Comparison of ENCODE assay signal across 18 cellular contexts in genomic region chr12:113939867-113940266, GRCh38. TPM values are rescaled to one million over a fixed set of nuclear protein-coding genes. Genes with fewer than 3 reads are reported as not detected.
A peak's percentile ranks its signal among the peaks of the same experiment; 100 is the strongest.
DNase-seq lines count a peak whose midpoint lies in the region; ATAC-seq and TF ChIP-seq lines count a peak whose summit lies in the region.
"Had no signal": no experiment of that assay in that cellular context is flagged by ENCODE, and none has a peak within 500 bp of the region (broad histone marks: within the 10 kb centered on the region; RNA-seq: fewer than 3 reads in every experiment).

No MANE protein-coding gene starts in this region.

- H3K27me3 Mint-ChIP-seq in natural killer cell treated with Interleukin-12 subunit alpha and Interleukin-12 subunit beta and Interleukin-15 and Interleukin-18, amount 100 ng/mL, for 72 hours, result no peaks in the 10 kb centered on the region
- H3K27me3 Mint-ChIP-seq in natural killer cell (ENCODE audit: low read depth in 2 of 2) (no peaks in the 10 kb centered on the region), neural progenitor cell (ENCODE audit: insufficient read depth, low read depth) (peaks cover 9% of the 10 kb centered on the region)
- H3K27me3 Mint-ChIP-seq: CD4-positive, CD25-positive, alpha-beta regulatory T cell; CD8-positive, alpha-beta memory T cell; IgD-negative memory B cell had no signal

- H3K27ac Mint-ChIP-seq in natural killer cell treated with Interleukin-12 subunit alpha and Interleukin-12 subunit beta and Interleukin-15 and Interleukin-18, amount 100 ng/mL, for 72 hours, result no peak overlapping the region
- no peak overlapping the region for H3K27ac Mint-ChIP-seq in natural killer cell
- H3K27ac Mint-ChIP-seq in neural progenitor cell, result no peak overlapping the region
- H3K27ac Mint-ChIP-seq: CD4-positive, CD25-positive, alpha-beta regulatory T cell; IgD-negative memory B cell had no signal

- peak overlapping the region; percentile 6 for H3K27ac ChIP-seq in neural progenitor cell

- DNase-seq in natural killer cell treated with Interleukin-12 subunit alpha and Interleukin-12 subunit beta and Interleukin-15 and Interleukin-18, amount 100 ng/mL, for 72 hours (ENCODE audit: low spot score), result peak; percentile 40
- DNase-seq in natural killer cell, result no peak
- DNase-seq in NT2/D1 (ENCODE audit: low read depth, low spot score), result no peak
- no peak for DNase-seq in neural progenitor cell (ENCODE audit: low spot score)
- DNase-seq in central memory CD4-positive, alpha-beta T cell, result no peak
- DNase-seq: 8988T; C1 segment of cervical spinal cord; CD4-positive, CD25-positive, alpha-beta regulatory T cell; CD8-positive, alpha-beta memory T cell; COR-L47; DMS 273 treated with DMSO at 0.1 percent for 48 hours; DMS53; GOT3; KBM-7 had no signal

- H3K9me3 Mint-ChIP-seq in natural killer cell treated with Interleukin-12 subunit alpha and Interleukin-12 subunit beta and Interleukin-15 and Interleukin-18, amount 100 ng/mL, for 72 hours, result no peaks in the 10 kb centered on the region
- H3K9me3 Mint-ChIP-seq in natural killer cell, result no peaks in the 10 kb centered on the region
- no peaks in the 10 kb centered on the region for H3K9me3 Mint-ChIP-seq in neural progenitor cell
- H3K9me3 Mint-ChIP-seq: CD4-positive, CD25-positive, alpha-beta regulatory T cell; CD8-positive, alpha-beta memory T cell; H9; IgD-negative memory B cell had no signal

- H3K9me3 ChIP-seq in NT2/D1 (ENCODE audit: insufficient read depth, low read length) (no peaks in the 10 kb centered on the region), neural progenitor cell (ENCODE audit: low read depth) (no peaks in the 10 kb centered on the region)

- H3K9ac ChIP-seq in NT2/D1 (ENCODE audit: insufficient read length, low read depth) (peak overlapping the region; percentile 57), neural progenitor cell (no peak overlapping the region)

- H3K4me2 ChIP-seq in neural progenitor cell, result no peak overlapping the region

- intact Hi-C loops in natural killer cell (cut with micrococcal nuclease), result no loop called here

- no peaks in the 10 kb centered on the region for H3K4me1 Mint-ChIP-seq in natural killer cell treated with Interleukin-12 subunit alpha and Interleukin-12 subunit beta and Interleukin-15 and Interleukin-18, amount 100 ng/mL, for 72 hours (ENCODE audit: low read depth in 2 of 2)
- H3K4me1 Mint-ChIP-seq in natural killer cell (no peaks in the 10 kb centered on the region), neural progenitor cell (no peaks in the 10 kb centered on the region)
- H3K4me1 Mint-ChIP-seq: CD8-positive, alpha-beta memory T cell; IgD-negative memory B cell had no signal

- no peaks in the 10 kb centered on the region for H4K20me1 ChIP-seq in neural progenitor cell (ENCODE audit: low read depth)

- peaks cover 15% of the 10 kb centered on the region for H3F3A ChIP-seq in neural progenitor cell (ENCODE audit: low read depth)

- H3K27me3 ChIP-seq in NT2/D1 (ENCODE audit: insufficient read depth, insufficient read length) (no peaks in the 10 kb centered on the region), neural progenitor cell (no peaks in the 10 kb centered on the region)

- no peaks in the 10 kb centered on the region for H3K79me2 ChIP-seq in neural progenitor cell (ENCODE audit: low read depth)

- TF ChIP-seq CTCF in natural killer cell (IDR thresholded peaks at IDR 0.05), result no peak
- no peak for TF ChIP-seq CTCF in neural progenitor cell (IDR thresholded peaks at IDR 0.05)

- H3K4me1 ChIP-seq in NT2/D1 (ENCODE audit: insufficient read depth, insufficient read length) (peaks cover 8% of the 10 kb centered on the region), neural progenitor cell (peaks cover 7% of the 10 kb centered on the region)

- no peak for ATAC-seq in natural killer cell treated with Interleukin-12 subunit alpha and Interleukin-12 subunit beta and Interleukin-15 and Interleukin-18, amount 100 ng/mL, for 72 hours
- no peak for ATAC-seq in natural killer cell
- no peak for ATAC-seq in GM21390 (IDR thresholded peaks at IDR 0.05; ENCODE audit: unreplicated experiment)
- ATAC-seq in HG02623 (IDR thresholded peaks at IDR 0.05; ENCODE audit: unreplicated experiment), result no peak

- H2AFZ ChIP-seq in neural progenitor cell (replicated peaks), result no peak overlapping the region

- H3K4me3 ChIP-seq in NT2/D1 (ENCODE audit: insufficient read length, low read depth) (no peak overlapping the region), neural progenitor cell (no peak overlapping the region)

- H3K4me3 Mint-ChIP-seq in natural killer cell treated with Interleukin-12 subunit alpha and Interleukin-12 subunit beta and Interleukin-15 and Interleukin-18, amount 100 ng/mL, for 72 hours, result no peak overlapping the region
- H3K4me3 Mint-ChIP-seq in natural killer cell, result no peak overlapping the region
- no peak overlapping the region for H3K4me3 Mint-ChIP-seq in neural progenitor cell
- H3K4me3 Mint-ChIP-seq: CD4-positive, CD25-positive, alpha-beta regulatory T cell; CD8-positive, alpha-beta memory T cell; H9; IgD-negative memory B cell had no signal

- peaks cover 9% of the 10 kb centered on the region for H3K36me3 Mint-ChIP-seq in natural killer cell treated with Interleukin-12 subunit alpha and Interleukin-12 subunit beta and Interleukin-15 and Interleukin-18, amount 100 ng/mL, for 72 hours
- H3K36me3 Mint-ChIP-seq in natural killer cell, result peaks cover 16% of the 10 kb centered on the region
- peaks cover 14% of the 10 kb centered on the region for H3K36me3 Mint-ChIP-seq in neural progenitor cell

- H3K36me3 ChIP-seq in NT2/D1 (ENCODE audit: insufficient read depth, insufficient read length, low read length) (peaks cover 89% of the 10 kb centered on the region), neural progenitor cell (no peaks in the 10 kb centered on the region)

RNA-seq across cellular contexts. Expression of gene RBM19, which starts 26.3 kb away (rescaled TPM):
- total RNA-seq in natural killer cell treated with Interleukin-12 subunit alpha and Interleukin-12 subunit beta and Interleukin-15 and Interleukin-18, amount 100 ng/mL, for 72 hours, result 10 to 100 TPM; 46.9 to 77.8 TPM
- 10 to 100 TPM; 49.9 to 70.6 (median 60.9) TPM for total RNA-seq in natural killer cell
- total RNA-seq in neural progenitor cell (ENCODE audit: low replicate concordance), result 23.5 and 28.7 TPM in 2 replicates
